ENCODE assay signal across 1 cellular context in the genomic region with DNA sequence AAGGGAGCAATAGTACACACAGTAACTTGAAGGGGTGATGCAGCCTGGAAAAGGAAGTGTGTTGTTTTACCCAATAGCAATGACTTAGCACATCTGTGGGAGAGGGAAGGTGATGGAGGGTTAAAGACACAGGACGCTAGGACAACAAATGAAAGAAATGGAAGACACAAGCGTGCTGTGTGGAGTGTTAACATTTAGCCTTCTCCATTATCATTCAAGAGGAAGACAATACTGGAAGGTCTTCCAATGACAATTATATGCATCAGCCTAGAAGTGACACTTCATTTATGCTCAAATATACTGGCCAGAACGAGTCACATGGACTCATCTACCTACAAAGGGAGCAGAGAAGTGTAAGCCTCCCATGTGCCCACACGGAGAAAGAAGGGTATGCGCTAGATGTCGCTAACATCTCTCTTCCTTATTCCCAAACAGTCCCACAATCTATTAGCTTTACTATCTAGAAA.
TF ChIP-seq lines count a peak whose summit lies in the region.

No MANE protein-coding gene starts in this region.

TF ChIP-seq in K562, 482 proteins besides CTCF, POLR2A, EP300 and RAD21 (continued from another document and continues in another):
- TF ChIP-seq, protein P1, sequence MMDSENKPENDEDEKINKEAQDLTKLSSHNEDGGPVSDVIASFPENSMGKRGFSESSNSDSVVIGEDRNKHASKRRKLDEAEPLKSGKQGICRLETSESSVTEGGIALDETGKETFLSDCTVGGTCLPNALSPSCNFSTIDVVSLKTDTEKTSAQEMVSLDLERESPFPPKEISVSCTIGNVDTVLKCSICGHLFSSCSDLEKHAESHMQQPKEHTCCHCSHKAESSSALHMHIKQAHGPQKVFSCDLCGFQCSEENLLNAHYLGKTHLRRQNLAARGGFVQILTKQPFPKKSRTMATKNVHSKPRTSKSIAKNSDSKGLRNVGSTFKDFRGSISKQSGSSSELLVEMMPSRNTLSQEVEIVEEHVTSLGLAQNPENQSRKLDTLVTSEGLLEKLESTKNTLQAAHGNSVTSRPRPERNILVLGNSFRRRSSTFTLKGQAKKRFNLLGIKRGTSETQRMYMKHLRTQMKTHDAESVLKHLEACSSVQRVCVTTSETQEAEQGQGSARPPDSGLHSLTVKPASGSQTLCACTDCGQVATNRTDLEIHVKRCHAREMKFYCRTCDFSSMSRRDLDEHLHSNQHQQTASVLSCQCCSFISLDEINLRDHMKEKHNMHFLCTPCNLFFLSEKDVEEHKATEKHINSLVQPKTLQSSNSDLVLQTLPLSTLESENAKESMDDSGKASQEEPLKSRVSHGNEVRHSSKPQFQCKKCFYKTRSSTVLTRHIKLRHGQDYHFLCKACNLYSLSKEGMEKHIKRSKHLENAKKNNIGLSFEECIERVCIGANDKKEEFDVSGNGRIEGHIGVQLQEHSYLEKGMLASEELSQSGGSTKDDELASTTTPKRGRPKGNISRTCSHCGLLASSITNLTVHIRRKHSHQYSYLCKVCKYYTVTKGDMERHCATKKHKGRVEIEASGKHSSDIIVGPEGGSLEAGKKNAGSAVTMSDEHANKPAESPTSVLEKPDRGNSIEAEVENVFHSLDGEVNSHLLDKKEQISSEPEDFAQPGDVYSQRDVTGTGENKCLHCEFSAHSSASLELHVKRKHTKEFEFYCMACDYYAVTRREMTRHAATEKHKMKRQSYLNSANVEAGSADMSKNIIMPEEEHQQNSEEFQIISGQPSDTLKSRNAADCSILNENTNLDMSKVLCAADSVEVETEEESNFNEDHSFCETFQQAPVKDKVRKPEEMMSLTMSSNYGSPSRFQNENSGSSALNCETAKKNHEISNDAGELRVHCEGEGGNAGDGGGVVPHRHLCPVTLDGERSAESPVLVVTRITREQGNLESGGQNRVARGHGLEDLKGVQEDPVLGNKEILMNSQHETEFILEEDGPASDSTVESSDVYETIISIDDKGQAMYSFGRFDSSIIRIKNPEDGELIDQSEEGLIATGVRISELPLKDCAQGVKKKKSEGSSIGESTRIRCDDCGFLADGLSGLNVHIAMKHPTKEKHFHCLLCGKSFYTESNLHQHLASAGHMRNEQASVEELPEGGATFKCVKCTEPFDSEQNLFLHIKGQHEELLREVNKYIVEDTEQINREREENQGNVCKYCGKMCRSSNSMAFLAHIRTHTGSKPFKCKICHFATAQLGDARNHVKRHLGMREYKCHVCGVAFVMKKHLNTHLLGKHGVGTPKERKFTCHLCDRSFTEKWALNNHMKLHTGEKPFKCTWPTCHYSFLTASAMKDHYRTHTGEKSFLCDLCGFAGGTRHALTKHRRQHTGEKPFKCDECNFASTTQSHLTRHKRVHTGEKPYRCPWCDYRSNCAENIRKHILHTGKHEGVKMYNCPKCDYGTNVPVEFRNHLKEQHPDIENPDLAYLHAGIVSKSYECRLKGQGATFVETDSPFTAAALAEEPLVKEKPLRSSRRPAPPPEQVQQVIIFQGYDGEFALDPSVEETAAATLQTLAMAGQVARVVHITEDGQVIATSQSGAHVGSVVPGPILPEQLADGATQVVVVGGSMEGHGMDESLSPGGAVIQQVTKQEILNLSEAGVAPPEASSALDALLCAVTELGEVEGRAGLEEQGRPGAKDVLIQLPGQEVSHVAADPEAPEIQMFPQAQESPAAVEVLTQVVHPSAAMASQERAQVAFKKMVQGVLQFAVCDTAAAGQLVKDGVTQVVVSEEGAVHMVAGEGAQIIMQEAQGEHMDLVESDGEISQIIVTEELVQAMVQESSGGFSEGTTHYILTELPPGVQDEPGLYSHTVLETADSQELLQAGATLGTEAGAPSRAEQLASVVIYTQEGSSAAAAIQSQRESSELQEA (IDR thresholded peaks at IDR 0.05; ENCODE audit: low read depth): no peak
- TF ChIP-seq MAFG (tag; conservative IDR thresholded peaks at IDR 0.05) (peak; percentile 91), MTF1 (CRISPR knock-in tag; IDR thresholded peaks at IDR 0.05; ENCODE audit: borderline replicate concordance) (no peak), DACH1 (IDR thresholded peaks at IDR 0.05; ENCODE audit: partially characterized antibody) (no peak), HDAC6 (IDR thresholded peaks at IDR 0.05; ENCODE audit: low read depth, low read length) (no peak), SRSF1 (IDR thresholded peaks at IDR 0.05; ENCODE audit: low read depth, low read length) (no peak), SMAD4 (CRISPR knock-in tag; conservative IDR thresholded peaks at IDR 0.05) (no peak), ZZZ3 (IDR thresholded peaks at IDR 0.05) (no peak), CEBPG (CRISPR knock-in tag; IDR thresholded peaks at IDR 0.05) (no peak), CEBPG (tag; conservative IDR thresholded peaks at IDR 0.05 in 1 of 2, IDR thresholded peaks at IDR 0.05 in 1 of 2) (peak in 1 of 2 experiments; percentile 24; a peak in 1 of 4 replicates), HCFC1 (IDR thresholded peaks at IDR 0.05; ENCODE audit: low read depth, low read length) (no peak), HDAC1 (IDR thresholded peaks at IDR 0.05) (no peak), ZNF140 (CRISPR knock-in tag; IDR thresholded peaks at IDR 0.05) (no peak), ZBTB1 (CRISPR knock-in tag; IDR thresholded peaks at IDR 0.05; ENCODE audit: borderline replicate concordance, low read depth) (no peak), ELF1 (tag; IDR thresholded peaks at IDR 0.05) (no peak), CHD4 (IDR thresholded peaks at IDR 0.05; ENCODE audit: insufficient read depth, insufficient replicate concordance, low read depth, low read length, poor library complexity, severe bottlenecking) (no peak), RFX7 (CRISPR knock-in tag; IDR thresholded peaks at IDR 0.05) (no peak), ZNF134 (CRISPR knock-in tag; conservative IDR thresholded peaks at IDR 0.05) (no peak), ZNF57 (CRISPR knock-in tag; IDR thresholded peaks at IDR 0.05) (no peak), E2F3 (CRISPR knock-in tag; IDR thresholded peaks at IDR 0.05) (no peak), MEF2D (tag; conservative IDR thresholded peaks at IDR 0.05; ENCODE audit: low read depth) (peak; percentile 24; the same call in 1 of the 2 replicates), NBN (IDR thresholded peaks at IDR 0.05; ENCODE audit: low read depth) (no peak), NR3C1 (CRISPR knock-in tag; IDR thresholded peaks at IDR 0.05) (no peak), RBBP5 (IDR thresholded peaks at IDR 0.05; ENCODE audit: borderline replicate concordance, insufficient read depth, low read length, poor library complexity, severe bottlenecking) (no peak), CREM (IDR thresholded peaks at IDR 0.05; ENCODE audit: low read depth) (no peak), PYGO2 (tag; IDR thresholded peaks at IDR 0.05) (no peak), HNRNPUL1 (IDR thresholded peaks at IDR 0.05; ENCODE audit: low read length) (no peak), ATF1 (CRISPR knock-in tag; IDR thresholded peaks at IDR 0.05) (no peak), ATF1 (tag; IDR thresholded peaks at IDR 0.05) (no peak), KAT7 (CRISPR knock-in tag; IDR thresholded peaks at IDR 0.05; ENCODE audit: borderline replicate concordance) (no peak), SRSF3 (IDR thresholded peaks at IDR 0.05; ENCODE audit: insufficient read depth, low read length) (no peak), EZH2 (IDR thresholded peaks at IDR 0.05; ENCODE audit: borderline replicate concordance, low read depth, low read length) (no peak), CTBP1 (IDR thresholded peaks at IDR 0.05; ENCODE audit: borderline replicate concordance) (peak; percentile 33; the same call in 1 of the 2 replicates), TEAD1 (CRISPR knock-in tag; IDR thresholded peaks at IDR 0.05) (no peak), CBX3 (IDR thresholded peaks at IDR 0.05; ENCODE audit: borderline replicate concordance in 1 of 2, low read length in 2 of 2) (no peak)
- TF ChIP-seq, protein P2, sequence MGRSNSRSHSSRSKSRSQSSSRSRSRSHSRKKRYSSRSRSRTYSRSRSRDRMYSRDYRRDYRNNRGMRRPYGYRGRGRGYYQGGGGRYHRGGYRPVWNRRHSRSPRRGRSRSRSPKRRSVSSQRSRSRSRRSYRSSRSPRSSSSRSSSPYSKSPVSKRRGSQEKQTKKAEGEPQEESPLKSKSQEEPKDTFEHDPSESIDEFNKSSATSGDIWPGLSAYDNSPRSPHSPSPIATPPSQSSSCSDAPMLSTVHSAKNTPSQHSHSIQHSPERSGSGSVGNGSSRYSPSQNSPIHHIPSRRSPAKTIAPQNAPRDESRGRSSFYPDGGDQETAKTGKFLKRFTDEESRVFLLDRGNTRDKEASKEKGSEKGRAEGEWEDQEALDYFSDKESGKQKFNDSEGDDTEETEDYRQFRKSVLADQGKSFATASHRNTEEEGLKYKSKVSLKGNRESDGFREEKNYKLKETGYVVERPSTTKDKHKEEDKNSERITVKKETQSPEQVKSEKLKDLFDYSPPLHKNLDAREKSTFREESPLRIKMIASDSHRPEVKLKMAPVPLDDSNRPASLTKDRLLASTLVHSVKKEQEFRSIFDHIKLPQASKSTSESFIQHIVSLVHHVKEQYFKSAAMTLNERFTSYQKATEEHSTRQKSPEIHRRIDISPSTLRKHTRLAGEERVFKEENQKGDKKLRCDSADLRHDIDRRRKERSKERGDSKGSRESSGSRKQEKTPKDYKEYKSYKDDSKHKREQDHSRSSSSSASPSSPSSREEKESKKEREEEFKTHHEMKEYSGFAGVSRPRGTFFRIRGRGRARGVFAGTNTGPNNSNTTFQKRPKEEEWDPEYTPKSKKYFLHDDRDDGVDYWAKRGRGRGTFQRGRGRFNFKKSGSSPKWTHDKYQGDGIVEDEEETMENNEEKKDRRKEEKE (IDR thresholded peaks at IDR 0.05; ENCODE audit: borderline replicate concordance in 1 of 2, control insufficient read depth in 1 of 2, low read depth in 2 of 2, low read length in 1 of 2): no peak
- TF ChIP-seq, protein P3, sequence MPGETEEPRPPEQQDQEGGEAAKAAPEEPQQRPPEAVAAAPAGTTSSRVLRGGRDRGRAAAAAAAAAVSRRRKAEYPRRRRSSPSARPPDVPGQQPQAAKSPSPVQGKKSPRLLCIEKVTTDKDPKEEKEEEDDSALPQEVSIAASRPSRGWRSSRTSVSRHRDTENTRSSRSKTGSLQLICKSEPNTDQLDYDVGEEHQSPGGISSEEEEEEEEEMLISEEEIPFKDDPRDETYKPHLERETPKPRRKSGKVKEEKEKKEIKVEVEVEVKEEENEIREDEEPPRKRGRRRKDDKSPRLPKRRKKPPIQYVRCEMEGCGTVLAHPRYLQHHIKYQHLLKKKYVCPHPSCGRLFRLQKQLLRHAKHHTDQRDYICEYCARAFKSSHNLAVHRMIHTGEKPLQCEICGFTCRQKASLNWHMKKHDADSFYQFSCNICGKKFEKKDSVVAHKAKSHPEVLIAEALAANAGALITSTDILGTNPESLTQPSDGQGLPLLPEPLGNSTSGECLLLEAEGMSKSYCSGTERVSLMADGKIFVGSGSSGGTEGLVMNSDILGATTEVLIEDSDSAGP (CRISPR knock-in tag; IDR thresholded peaks at IDR 0.05): peak; percentile 81
- TF ChIP-seq, protein P4, sequence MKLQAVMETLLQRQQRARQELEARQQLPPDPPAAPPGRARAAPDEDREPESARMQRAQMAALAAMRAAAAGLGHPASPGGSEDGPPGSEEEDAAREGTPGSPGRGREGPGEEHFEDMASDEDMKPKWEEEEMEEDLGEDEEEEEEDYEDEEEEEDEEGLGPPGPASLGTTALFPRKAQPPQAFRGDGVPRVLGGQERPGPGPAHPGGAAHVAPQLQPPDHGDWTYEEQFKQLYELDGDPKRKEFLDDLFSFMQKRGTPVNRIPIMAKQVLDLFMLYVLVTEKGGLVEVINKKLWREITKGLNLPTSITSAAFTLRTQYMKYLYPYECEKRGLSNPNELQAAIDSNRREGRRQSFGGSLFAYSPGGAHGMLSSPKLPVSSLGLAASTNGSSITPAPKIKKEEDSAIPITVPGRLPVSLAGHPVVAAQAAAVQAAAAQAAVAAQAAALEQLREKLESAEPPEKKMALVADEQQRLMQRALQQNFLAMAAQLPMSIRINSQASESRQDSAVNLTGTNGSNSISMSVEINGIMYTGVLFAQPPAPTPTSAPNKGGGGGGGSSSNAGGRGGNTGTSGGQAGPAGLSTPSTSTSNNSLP (IDR thresholded peaks at IDR 0.05; ENCODE audit: borderline replicate concordance, low read depth, low read length): no peak
- TF ChIP-seq, protein P5, sequence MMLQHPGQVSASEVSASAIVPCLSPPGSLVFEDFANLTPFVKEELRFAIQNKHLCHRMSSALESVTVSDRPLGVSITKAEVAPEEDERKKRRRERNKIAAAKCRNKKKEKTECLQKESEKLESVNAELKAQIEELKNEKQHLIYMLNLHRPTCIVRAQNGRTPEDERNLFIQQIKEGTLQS (IDR thresholded peaks at IDR 0.05): no peak
- TF ChIP-seq, protein P5 (CRISPR knock-in tag; conservative IDR thresholded peaks at IDR 0.05): no peak
- TF ChIP-seq, protein P6, sequence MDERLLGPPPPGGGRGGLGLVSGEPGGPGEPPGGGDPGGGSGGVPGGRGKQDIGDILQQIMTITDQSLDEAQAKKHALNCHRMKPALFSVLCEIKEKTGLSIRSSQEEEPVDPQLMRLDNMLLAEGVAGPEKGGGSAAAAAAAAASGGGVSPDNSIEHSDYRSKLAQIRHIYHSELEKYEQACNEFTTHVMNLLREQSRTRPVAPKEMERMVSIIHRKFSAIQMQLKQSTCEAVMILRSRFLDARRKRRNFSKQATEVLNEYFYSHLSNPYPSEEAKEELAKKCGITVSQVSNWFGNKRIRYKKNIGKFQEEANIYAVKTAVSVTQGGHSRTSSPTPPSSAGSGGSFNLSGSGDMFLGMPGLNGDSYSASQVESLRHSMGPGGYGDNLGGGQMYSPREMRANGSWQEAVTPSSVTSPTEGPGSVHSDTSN (CRISPR knock-in tag; IDR thresholded peaks at IDR 0.05; ENCODE audit: low read depth): no peak
- TF ChIP-seq, protein P6 (tag; conservative IDR thresholded peaks at IDR 0.05; ENCODE audit: low read depth): 0 out of 2 replicates have a peak, but pooled peaks have one; percentile 17
- TF ChIP-seq, protein P7, sequence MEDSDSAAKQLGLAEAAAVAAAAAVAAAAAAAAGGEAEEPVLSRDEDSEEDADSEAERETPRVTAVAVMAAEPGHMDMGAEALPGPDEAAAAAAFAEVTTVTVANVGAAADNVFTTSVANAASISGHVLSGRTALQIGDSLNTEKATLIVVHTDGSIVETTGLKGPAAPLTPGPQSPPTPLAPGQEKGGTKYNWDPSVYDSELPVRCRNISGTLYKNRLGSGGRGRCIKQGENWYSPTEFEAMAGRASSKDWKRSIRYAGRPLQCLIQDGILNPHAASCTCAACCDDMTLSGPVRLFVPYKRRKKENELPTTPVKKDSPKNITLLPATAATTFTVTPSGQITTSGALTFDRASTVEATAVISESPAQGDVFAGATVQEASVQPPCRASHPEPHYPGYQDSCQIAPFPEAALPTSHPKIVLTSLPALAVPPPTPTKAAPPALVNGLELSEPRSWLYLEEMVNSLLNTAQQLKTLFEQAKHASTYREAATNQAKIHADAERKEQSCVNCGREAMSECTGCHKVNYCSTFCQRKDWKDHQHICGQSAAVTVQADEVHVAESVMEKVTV (CRISPR knock-in tag; IDR thresholded peaks at IDR 0.05): no peak
